ENCODE assay signal across 8 cellular contexts in the genomic region with DNA sequence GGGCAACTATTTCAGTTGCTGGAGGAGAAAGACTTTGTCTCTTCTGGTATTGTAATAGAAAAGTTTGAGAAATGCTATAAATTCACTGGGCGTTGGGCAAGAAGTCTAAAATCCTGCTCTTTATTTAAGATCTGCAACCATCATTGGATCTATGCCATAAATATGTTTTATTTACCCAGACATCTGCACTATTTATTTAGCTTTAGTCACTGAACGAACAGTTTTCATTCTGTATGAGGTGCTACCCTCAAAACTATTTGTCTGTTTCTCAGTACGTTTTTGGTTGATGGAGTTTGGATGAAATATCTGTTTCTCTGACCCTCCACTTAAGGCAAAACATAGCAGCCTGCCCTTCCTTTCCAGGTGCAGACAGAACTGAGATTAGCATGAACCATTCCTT.
"Had no signal": no experiment of that assay in that cellular context is flagged by ENCODE, and none has a peak within 500 bp of the region (broad histone marks: within the 10 kb centered on the region; RNA-seq: fewer than 3 reads in every experiment).

No MANE protein-coding gene starts in this region.

- ATAC-seq: GM12878 had no signal

- H3K4me3 ChIP-seq: GM12878 had no signal

- DNase-seq: GDM1, GF-D8 had no signal

- FAIRE-seq: G401.6, GM12878, GM12891, GM12892, GM18507, GM19239 had no signal
